Comparison of ENCODE assay signal across 8 cellular contexts in the genomic region with DNA sequence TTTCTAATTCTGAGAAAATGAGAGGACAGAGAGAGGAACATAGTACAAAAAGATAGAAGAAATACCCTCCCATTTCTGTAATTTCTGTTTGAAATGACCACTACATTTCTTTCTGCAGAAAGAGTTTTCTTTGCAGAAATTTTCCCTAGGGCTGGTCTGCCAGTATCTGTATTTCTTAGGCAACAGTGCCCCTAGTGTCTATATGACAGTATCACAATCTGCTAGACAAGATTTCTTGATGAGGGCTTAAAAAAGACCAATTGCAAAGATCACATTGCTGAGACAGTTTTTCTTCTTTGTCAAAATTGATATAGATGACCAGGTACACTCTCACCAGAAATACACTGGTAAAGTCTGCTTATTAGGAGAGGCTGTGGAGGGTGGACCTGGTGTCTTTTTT.
A peak's percentile ranks its signal among the peaks of the same experiment; 100 is the strongest.
DNase-seq lines count a peak whose midpoint lies in the region; FAIRE-seq and TF ChIP-seq lines count a peak whose summit lies in the region.

No MANE protein-coding gene starts in this region.

- in situ Hi-C loops in T47D (cut with HindIII; ENCODE audit: low pct_unique_long_range_greater_than_20kb, low sequenced_read_pairs), result no loop called here

- TF ChIP-seq CTCF in GM10266 (IDR thresholded peaks at IDR 0.05; ENCODE audit: control insufficient read depth, insufficient read depth, low read depth, missing control alignments), result peak; percentile 40

- DNase-seq in GM10266 (ENCODE audit: extremely low spot score), result peak; percentile 14
- peak; percentile 0 for DNase-seq in NCI-H2107 (lab: John Stamatoyannopoulos, UW)
- peak; percentile 26 to 37 for DNase-seq in T47D (ENCODE audit: low read depth in 1 of 2, low spot score in 1 of 2)
- peak; percentile 24 to 42 for DNase-seq in lung microvascular endothelial cell (ENCODE audit: low read depth in 2 of 2)
- DNase-seq in activated effector memory CD4-positive, alpha-beta T cell treated with anti-CD3 and anti-CD28 coated beads, Interleukin-2, amount 50 U/mL, for 16 hours, result no peak
- no peak for DNase-seq in activated CD4-positive, CD25-positive, alpha-beta regulatory T cell treated with anti-CD3 and anti-CD28 coated beads, Interleukin-2, amount 50 U/mL, for 72 hours
- DNase-seq in HuH-7.5 (ENCODE audit: low spot score), result no peak

- FAIRE-seq in A204.1 (lab: Jason Lieb, UNC), result peak; percentile 82

Comparison
In these comparisons a context has a peak if more than half of its experiments do, and no peak if none do; other contexts are left out.
1. DNase-seq: peak in GM10266 (single experiment), NCI-H2107 (single experiment), T47D (2 of 2) and lung microvascular endothelial cell (2 of 2); none in activated effector memory CD4-positive, alpha-beta T cell treated with anti-CD3 and anti-CD28 coated beads, Interleukin-2, amount 50 U/mL, for 16 hours (single experiment), activated CD4-positive, CD25-positive, alpha-beta regulatory T cell treated with anti-CD3 and anti-CD28 coated beads, Interleukin-2, amount 50 U/mL, for 72 hours (single experiment) and HuH-7.5 (single experiment).